ENCODE assay signal across 18 cellular contexts in the genomic region with DNA sequence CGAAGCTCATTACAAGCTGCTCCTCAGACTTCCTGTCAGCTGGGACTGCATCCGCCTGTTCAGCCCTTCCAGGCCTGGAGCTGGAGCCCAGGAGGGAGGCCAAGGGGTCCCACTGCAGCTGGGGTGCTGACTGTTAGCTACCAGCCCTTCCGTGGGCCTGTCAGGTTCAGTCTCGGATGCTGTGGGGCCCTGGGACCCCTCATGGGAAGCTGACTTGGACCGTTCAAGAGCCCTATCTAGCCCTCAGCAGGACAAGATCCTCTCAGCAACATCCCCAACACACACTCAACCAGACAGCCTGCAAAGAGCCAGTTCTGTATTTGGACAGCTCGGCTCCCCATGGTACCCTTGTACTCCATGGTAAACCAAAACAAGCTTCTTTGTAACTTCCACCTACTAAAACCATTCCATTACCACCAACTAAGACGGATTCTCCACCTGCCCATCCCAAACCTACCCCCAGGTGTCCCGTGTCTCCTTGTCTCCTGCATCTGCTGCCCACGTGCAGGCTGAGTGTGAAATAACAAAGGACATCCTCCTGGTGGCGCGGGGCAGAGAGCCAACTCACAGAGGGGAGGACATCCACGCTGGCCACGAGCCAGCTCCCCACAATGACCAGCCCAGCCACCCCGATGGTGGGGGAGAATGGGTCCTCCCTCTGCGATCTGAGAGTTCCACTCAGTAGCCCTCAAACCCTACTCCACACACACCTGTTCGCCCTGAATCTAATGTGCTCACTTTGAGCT.
DNase-seq lines count a peak whose midpoint lies in the region; ATAC-seq and TF ChIP-seq lines count a peak whose summit lies in the region.
"Had no signal": no experiment of that assay in that cellular context is flagged by ENCODE, and none has a peak within 500 bp of the region (broad histone marks: within the 10 kb centered on the region; RNA-seq: fewer than 3 reads in every experiment).

No MANE protein-coding gene starts in this region.

- no peak for ATAC-seq in heart left ventricle
- ATAC-seq in heart right ventricle: no peak
- no peak for ATAC-seq in left ventricle myocardium superior
- no peak for ATAC-seq in natural killer cell treated with Interleukin-12 subunit alpha and Interleukin-12 subunit beta and Interleukin-15 and Interleukin-18, amount 100 ng/mL, for 72 hours
- ATAC-seq: right lobe of liver had no signal

- DNase-seq in heart left ventricle (peak in 3 of 5 donors; percentile 4 to 11 (median 4)), heart right ventricle (no peak), NCI-H2196 treated with DMSO at 0.1 percent for 48 hours (lab: John Stamatoyannopoulos, UW; ENCODE audit: unreplicated experiment) (peak; percentile 20), left ventricle myocardium superior (peak; percentile 28), ureter (ENCODE audit: low spot score) (peak; percentile 29), dermis blood vessel endothelial cell (no peak), coronary artery (ENCODE audit: low spot score) (no peak)
- no peak for DNase-seq in natural killer cell treated with Interleukin-12 subunit alpha and Interleukin-12 subunit beta and Interleukin-15 and Interleukin-18, amount 100 ng/mL, for 72 hours (ENCODE audit: low spot score)
- DNase-seq: activated CD8-positive, alpha-beta memory T cell treated with anti-CD3 and anti-CD28 coated beads for 24 hours; foreskin fibroblast; NCI-H226; stimulated activated CD4-positive, alpha-beta T cell treated with anti-CD3 and anti-CD28 coated beads, Interleukin-4, amount 100 ng/mL, for 4 hours; trophoblast cell had no signal

- peaks cover 0 to 26% (median 0%) of the 10 kb centered on the region in 9 donors for H3K27me3 ChIP-seq in heart left ventricle
- H3K27me3 ChIP-seq in heart right ventricle: peaks cover 0 to 39% (median 11%) of the 10 kb centered on the region in 7 donors
- H3K27me3 ChIP-seq: neural progenitor cell, right lobe of liver had no signal

- H3K36me3 ChIP-seq in heart left ventricle (no peaks in the 10 kb centered on the region), heart right ventricle (no peaks in the 10 kb centered on the region)
- H3K36me3 ChIP-seq: neural progenitor cell, right lobe of liver had no signal

- H3K9me3 Mint-ChIP-seq in natural killer cell treated with Interleukin-12 subunit alpha and Interleukin-12 subunit beta and Interleukin-15 and Interleukin-18, amount 100 ng/mL, for 72 hours: no peaks in the 10 kb centered on the region
- H3K9me3 Mint-ChIP-seq: activated naive CD4-positive, alpha-beta T cell treated with anti-CD3 and anti-CD28 coated beads, Interleukin-2, amount 50 U/mL, for 24 hours; memory B cell; neural progenitor cell had no signal

- intact Hi-C loops in heart left ventricle (cut with DNase I): no loop called here
- intact Hi-C loops in heart right ventricle (cut with DNase I): no loop called here
- intact Hi-C loops in left ventricle myocardium superior (cut with micrococcal nuclease): no loop called here

- H3K4me1 ChIP-seq in heart left ventricle: peaks cover 0 to 3% (median 0%) of the 10 kb centered on the region in 12 donors
- H3K4me1 ChIP-seq in heart right ventricle: no peaks in the 10 kb centered on the region
- H3K4me1 ChIP-seq: right lobe of liver had no signal

- no peak overlapping the region for H3K4me3 Mint-ChIP-seq in natural killer cell treated with Interleukin-12 subunit alpha and Interleukin-12 subunit beta and Interleukin-15 and Interleukin-18, amount 100 ng/mL, for 72 hours
- H3K4me3 Mint-ChIP-seq: activated naive CD4-positive, alpha-beta T cell treated with anti-CD3 and anti-CD28 coated beads, Interleukin-2, amount 50 U/mL, for 24 hours; memory B cell had no signal

- H3K27ac ChIP-seq in heart left ventricle: no peak overlapping the region
- H3K27ac ChIP-seq in heart right ventricle: no peak overlapping the region
- H3K27ac ChIP-seq in coronary artery: no peak overlapping the region
- H3K27ac ChIP-seq: HL-60, neural progenitor cell, right lobe of liver had no signal

- no peaks in the 10 kb centered on the region for H3K36me3 Mint-ChIP-seq in natural killer cell treated with Interleukin-12 subunit alpha and Interleukin-12 subunit beta and Interleukin-15 and Interleukin-18, amount 100 ng/mL, for 72 hours
- H3K36me3 Mint-ChIP-seq: activated naive CD4-positive, alpha-beta T cell treated with anti-CD3 and anti-CD28 coated beads, Interleukin-2, amount 50 U/mL, for 24 hours; memory B cell; neural progenitor cell had no signal

- H3K4me3 ChIP-seq in heart left ventricle (no peak overlapping the region), heart right ventricle (no peak overlapping the region), coronary artery (no peak overlapping the region)
- H3K4me3 ChIP-seq: neural progenitor cell, right lobe of liver had no signal

- WGBS in heart left ventricle, 4 donors: 38 to 54% (median 49%) methylated on average over 16 of the region's 16 CpGs
- 36 to 55% methylated on average over 16 of the region's 16 CpGs for WGBS in heart right ventricle, 2 donors

- no peak for TF ChIP-seq POLR2A in heart left ventricle (IDR thresholded peaks at IDR 0.05)

- H3K27ac Mint-ChIP-seq in natural killer cell treated with Interleukin-12 subunit alpha and Interleukin-12 subunit beta and Interleukin-15 and Interleukin-18, amount 100 ng/mL, for 72 hours: no peak overlapping the region
- H3K27ac Mint-ChIP-seq: activated naive CD4-positive, alpha-beta T cell treated with anti-CD3 and anti-CD28 coated beads, Interleukin-2, amount 50 U/mL, for 24 hours; memory B cell; neural progenitor cell had no signal

- H3K4me1 Mint-ChIP-seq in natural killer cell treated with Interleukin-12 subunit alpha and Interleukin-12 subunit beta and Interleukin-15 and Interleukin-18, amount 100 ng/mL, for 72 hours (ENCODE audit: low read depth in 2 of 2): no peaks in the 10 kb centered on the region
- H3K4me1 Mint-ChIP-seq: activated naive CD4-positive, alpha-beta T cell treated with anti-CD3 and anti-CD28 coated beads, Interleukin-2, amount 50 U/mL, for 24 hours; memory B cell had no signal

- H3K27me3 Mint-ChIP-seq in natural killer cell treated with Interleukin-12 subunit alpha and Interleukin-12 subunit beta and Interleukin-15 and Interleukin-18, amount 100 ng/mL, for 72 hours: peaks cover 19 to 20% of the 10 kb centered on the region in 2 donors

- H3K9me3 ChIP-seq in heart left ventricle: no peaks in the 10 kb centered on the region
- H3K9me3 ChIP-seq in heart right ventricle: no peaks in the 10 kb centered on the region
- H3K9me3 ChIP-seq: right lobe of liver had no signal

- no peak for TF ChIP-seq CTCF in heart left ventricle (IDR thresholded peaks at IDR 0.05)
- TF ChIP-seq CTCF in heart right ventricle (IDR thresholded peaks at IDR 0.05): no peak
- TF ChIP-seq CTCF in coronary artery (IDR thresholded peaks at IDR 0.05): no peak

Comparison
In these comparisons a context has a peak if more than half of its experiments do, and no peak if none do; other contexts are left out.
1. DNase-seq: peak in heart left ventricle (3 of 5), NCI-H2196 treated with DMSO at 0.1 percent for 48 hours (single experiment), left ventricle myocardium superior (single experiment) and ureter (single experiment); none in heart right ventricle (0 of 2), dermis blood vessel endothelial cell (single experiment), coronary artery (single experiment) and natural killer cell treated with Interleukin-12 subunit alpha and Interleukin-12 subunit beta and Interleukin-15 and Interleukin-18, amount 100 ng/mL, for 72 hours (single experiment).